ENCODE assay signal across 1 cellular context in the genomic region with DNA sequence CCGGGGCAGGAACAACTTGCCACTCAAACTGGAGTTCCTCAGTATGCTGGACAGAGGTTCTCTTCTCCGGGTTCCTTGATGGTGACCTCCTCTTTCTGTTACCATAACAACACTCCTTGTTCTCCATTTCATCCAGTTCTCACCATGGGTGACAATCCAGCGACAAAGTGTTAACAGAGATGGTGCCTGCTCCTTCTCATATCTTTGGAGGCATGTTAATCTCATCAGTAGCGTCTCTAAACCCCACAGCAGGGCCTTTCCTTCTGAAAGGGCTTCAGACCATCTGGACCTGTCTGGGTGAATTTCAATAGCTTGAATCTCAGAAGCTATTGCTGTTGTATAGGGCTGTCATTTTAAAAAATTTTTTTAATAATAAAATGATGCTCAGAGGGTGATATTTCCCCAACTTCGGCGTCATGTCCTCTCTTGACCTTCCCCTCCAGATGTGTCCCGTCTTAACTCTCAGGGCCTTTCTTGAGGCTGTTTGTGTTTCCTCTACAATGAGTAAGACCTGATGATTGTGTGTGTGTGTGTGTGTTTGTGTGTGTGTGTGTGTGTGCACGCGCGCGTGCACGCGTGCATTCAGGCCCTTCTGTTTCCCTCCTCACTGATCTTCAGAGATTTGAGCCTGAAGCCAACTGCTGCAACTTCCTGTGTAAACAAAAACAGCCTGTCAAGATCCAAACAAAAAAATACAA.
A peak's percentile ranks its signal among the peaks of the same experiment; 100 is the strongest.
TF ChIP-seq lines count a peak whose summit lies in the region.

No MANE protein-coding gene starts in this region.

TF ChIP-seq in HepG2, 621 proteins besides CTCF, POLR2A, EP300 and RAD21:
- TF ChIP-seq MATR3 (CRISPR knock-in tag; IDR thresholded peaks at IDR 0.05) = no peak
- peak; percentile 9; the same call in 1 of the 2 replicates for TF ChIP-seq RFX1 (IDR thresholded peaks at IDR 0.05)
TF ChIP-seq in HepG2: peak in this region for 1.
